Comparison of ENCODE assay signal across 16 cellular contexts in the genomic region with DNA sequence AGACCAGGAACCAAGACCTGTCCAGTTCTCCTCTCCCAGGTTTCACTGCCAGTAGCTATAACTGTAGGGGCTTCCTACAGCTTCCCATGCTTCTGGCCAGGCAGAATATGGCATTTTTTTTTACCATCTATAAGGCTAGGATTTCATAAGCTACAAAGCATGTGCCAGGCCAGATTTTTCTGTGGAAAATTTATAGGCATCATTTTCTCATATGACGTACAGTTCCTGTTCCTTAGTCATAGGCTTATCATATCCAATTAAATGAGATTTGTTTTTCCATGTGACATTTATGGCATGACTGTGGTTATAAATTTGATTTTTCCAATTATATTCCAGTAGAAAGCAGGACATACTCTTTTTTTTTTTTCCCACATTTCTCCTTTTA.
A peak's percentile ranks its signal among the peaks of the same experiment; 100 is the strongest.
DNase-seq lines count a peak whose midpoint lies in the region; ATAC-seq and TF ChIP-seq lines count a peak whose summit lies in the region.
"Had no signal": no experiment of that assay in that cellular context is flagged by ENCODE, and none has a peak within 500 bp of the region (broad histone marks: within the 10 kb centered on the region; RNA-seq: fewer than 3 reads in every experiment).

No MANE protein-coding gene starts in this region.

- intact Hi-C loops in left ventricle myocardium superior (cut with micrococcal nuclease), result no loop called here

- DNase-seq in Daoy (ENCODE audit: low read depth) (peak; percentile 51), SK-N-DZ (ENCODE audit: low spot score) (peak; percentile 43), glomerular visceral epithelial cell (ENCODE audit: extremely low spot score) (no peak), left ventricle myocardium superior (no peak), NCI-H128 (lab: John Stamatoyannopoulos, UW; ENCODE audit: unreplicated experiment) (no peak)
- DNase-seq: activated naive CD4-positive, alpha-beta T cell; IMR-90; mesenchymal stem cell; NCI-H1694 treated with DMSO at 0.1 percent for 48 hours; NCI-H526 treated with DMSO at 0.1 percent for 48 hours; ovary; SIG-M5; testis had no signal

- no peak for TF ChIP-seq RAD21 in liver (IDR thresholded peaks at IDR 0.05)

- 36% methylated on average over 1 of the region's 1 CpG for WGBS in liver

- H3K4me1 ChIP-seq in liver (ENCODE audit: control insufficient read depth in 4 of 4, insufficient read depth in 4 of 4, low read length in 3 of 4), result peaks cover 0 to 3% (median 1%) of the 10 kb centered on the region in 4 donors
- H3K4me1 ChIP-seq: testis had no signal

- ATAC-seq in HG02943 (IDR thresholded peaks at IDR 0.05; ENCODE audit: low read depth, unreplicated experiment) (peak; percentile 20), GM19023 (IDR thresholded peaks at IDR 0.05; ENCODE audit: unreplicated experiment) (no peak), left ventricle myocardium superior (no peak)

- peak overlapping the region; percentile 63 to 79 for H3K27ac ChIP-seq in liver (ENCODE audit: low read depth in 1 of 2, low read length in 2 of 2)
- H3K27ac ChIP-seq: ovary, testis had no signal

- TF ChIP-seq CTCF in liver (IDR thresholded peaks at IDR 0.05; ENCODE audit: low read depth, low read length, missing input control), result no peak

- no peaks in the 10 kb centered on the region for H3K9me3 ChIP-seq in liver (ENCODE audit: control insufficient read depth in 4 of 4, low read length in 3 of 4)
- H3K9me3 ChIP-seq: ovary, testis had no signal

- H3K4me3 ChIP-seq in liver (ENCODE audit: low read depth in 1 of 3, low read length in 3 of 3), result no peak overlapping the region
- H3K4me3 ChIP-seq: ovary, testis had no signal

- no peaks in the 10 kb centered on the region for H3K36me3 ChIP-seq in liver (ENCODE audit: control insufficient read depth in 4 of 4, insufficient read depth in 3 of 4, low read depth in 1 of 4, low read length in 3 of 4)
- H3K36me3 ChIP-seq: ovary had no signal

- H3K9ac ChIP-seq in liver (ENCODE audit: low read depth in 1 of 2, low read length in 2 of 2), result peak overlapping the region in 1 of 2 donors; percentile 32

- no peaks in the 10 kb centered on the region for H3K27me3 ChIP-seq in liver (ENCODE audit: control insufficient read depth in 4 of 4, insufficient read depth in 4 of 4, low read length in 3 of 4)
- H3K27me3 ChIP-seq: ovary, testis had no signal

TF ChIP-seq in liver, 16 proteins besides CTCF, POLR2A, EP300 and RAD21:
- no peak for TF ChIP-seq EGR1 (IDR thresholded peaks at IDR 0.05; ENCODE audit: low read depth in 2 of 2)
- TF ChIP-seq FOXA2 (IDR thresholded peaks at IDR 0.05), result no peak
- TF ChIP-seq, protein P1, sequence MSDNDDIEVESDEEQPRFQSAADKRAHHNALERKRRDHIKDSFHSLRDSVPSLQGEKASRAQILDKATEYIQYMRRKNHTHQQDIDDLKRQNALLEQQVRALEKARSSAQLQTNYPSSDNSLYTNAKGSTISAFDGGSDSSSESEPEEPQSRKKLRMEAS (IDR thresholded peaks at IDR 0.05), result no peak
- no peak for TF ChIP-seq YY1 (IDR thresholded peaks at IDR 0.05)
- TF ChIP-seq TAF1 (conservative IDR thresholded peaks at IDR 0.05), result no peak
- no peak for TF ChIP-seq NR2F2 (IDR thresholded peaks at IDR 0.05)
- TF ChIP-seq, protein P2, sequence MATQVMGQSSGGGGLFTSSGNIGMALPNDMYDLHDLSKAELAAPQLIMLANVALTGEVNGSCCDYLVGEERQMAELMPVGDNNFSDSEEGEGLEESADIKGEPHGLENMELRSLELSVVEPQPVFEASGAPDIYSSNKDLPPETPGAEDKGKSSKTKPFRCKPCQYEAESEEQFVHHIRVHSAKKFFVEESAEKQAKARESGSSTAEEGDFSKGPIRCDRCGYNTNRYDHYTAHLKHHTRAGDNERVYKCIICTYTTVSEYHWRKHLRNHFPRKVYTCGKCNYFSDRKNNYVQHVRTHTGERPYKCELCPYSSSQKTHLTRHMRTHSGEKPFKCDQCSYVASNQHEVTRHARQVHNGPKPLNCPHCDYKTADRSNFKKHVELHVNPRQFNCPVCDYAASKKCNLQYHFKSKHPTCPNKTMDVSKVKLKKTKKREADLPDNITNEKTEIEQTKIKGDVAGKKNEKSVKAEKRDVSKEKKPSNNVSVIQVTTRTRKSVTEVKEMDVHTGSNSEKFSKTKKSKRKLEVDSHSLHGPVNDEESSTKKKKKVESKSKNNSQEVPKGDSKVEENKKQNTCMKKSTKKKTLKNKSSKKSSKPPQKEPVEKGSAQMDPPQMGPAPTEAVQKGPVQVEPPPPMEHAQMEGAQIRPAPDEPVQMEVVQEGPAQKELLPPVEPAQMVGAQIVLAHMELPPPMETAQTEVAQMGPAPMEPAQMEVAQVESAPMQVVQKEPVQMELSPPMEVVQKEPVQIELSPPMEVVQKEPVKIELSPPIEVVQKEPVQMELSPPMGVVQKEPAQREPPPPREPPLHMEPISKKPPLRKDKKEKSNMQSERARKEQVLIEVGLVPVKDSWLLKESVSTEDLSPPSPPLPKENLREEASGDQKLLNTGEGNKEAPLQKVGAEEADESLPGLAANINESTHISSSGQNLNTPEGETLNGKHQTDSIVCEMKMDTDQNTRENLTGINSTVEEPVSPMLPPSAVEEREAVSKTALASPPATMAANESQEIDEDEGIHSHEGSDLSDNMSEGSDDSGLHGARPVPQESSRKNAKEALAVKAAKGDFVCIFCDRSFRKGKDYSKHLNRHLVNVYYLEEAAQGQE (IDR thresholded peaks at IDR 0.05), result no peak
- TF ChIP-seq FOXA1 (IDR thresholded peaks at IDR 0.05), result no peak
- TF ChIP-seq, protein P3, sequence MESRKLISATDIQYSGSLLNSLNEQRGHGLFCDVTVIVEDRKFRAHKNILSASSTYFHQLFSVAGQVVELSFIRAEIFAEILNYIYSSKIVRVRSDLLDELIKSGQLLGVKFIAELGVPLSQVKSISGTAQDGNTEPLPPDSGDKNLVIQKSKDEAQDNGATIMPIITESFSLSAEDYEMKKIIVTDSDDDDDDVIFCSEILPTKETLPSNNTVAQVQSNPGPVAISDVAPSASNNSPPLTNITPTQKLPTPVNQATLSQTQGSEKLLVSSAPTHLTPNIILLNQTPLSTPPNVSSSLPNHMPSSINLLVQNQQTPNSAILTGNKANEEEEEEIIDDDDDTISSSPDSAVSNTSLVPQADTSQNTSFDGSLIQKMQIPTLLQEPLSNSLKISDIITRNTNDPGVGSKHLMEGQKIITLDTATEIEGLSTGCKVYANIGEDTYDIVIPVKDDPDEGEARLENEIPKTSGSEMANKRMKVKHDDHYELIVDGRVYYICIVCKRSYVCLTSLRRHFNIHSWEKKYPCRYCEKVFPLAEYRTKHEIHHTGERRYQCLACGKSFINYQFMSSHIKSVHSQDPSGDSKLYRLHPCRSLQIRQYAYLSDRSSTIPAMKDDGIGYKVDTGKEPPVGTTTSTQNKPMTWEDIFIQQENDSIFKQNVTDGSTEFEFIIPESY (IDR thresholded peaks at IDR 0.05), result no peak
- TF ChIP-seq, protein P4, sequence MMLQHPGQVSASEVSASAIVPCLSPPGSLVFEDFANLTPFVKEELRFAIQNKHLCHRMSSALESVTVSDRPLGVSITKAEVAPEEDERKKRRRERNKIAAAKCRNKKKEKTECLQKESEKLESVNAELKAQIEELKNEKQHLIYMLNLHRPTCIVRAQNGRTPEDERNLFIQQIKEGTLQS (IDR thresholded peaks at IDR 0.05), result no peak
- no peak for TF ChIP-seq HNF4A (conservative IDR thresholded peaks at IDR 0.05)

Comparison
In these comparisons a context has a peak if more than half of its experiments do, and no peak if none do; other contexts are left out.
1. DNase-seq: peak in Daoy (single experiment) and SK-N-DZ (single experiment); none in glomerular visceral epithelial cell (single experiment), left ventricle myocardium superior (single experiment) and NCI-H128 (single experiment).